Comparison of ENCODE assay signal across 19 cellular contexts in genomic region chr21:44593598-44594405, GRCh38. TPM values are rescaled to one million over a fixed set of nuclear protein-coding genes. Genes with fewer than 3 reads are reported as not detected.
DNase-seq lines count a peak whose midpoint lies in the region; ATAC-seq and TF ChIP-seq lines count a peak whose summit lies in the region.
"Had no signal": no experiment of that assay in that cellular context is flagged by ENCODE, and none has a peak within 500 bp of the region (broad histone marks: within the 10 kb centered on the region; RNA-seq: fewer than 3 reads in every experiment).

No MANE protein-coding gene starts in this region.

- TF ChIP-seq CTCF in WTC11 (IDR thresholded peaks at IDR 0.05) (no peak), stomach (IDR thresholded peaks at IDR 0.05) (no peak)

- H3K56ac ChIP-seq in mesendoderm (ENCODE audit: low read length): peak overlapping the region; percentile 49

- H3K27ac ChIP-seq in HUES6 (ENCODE audit: low read depth, low read length) (no peak overlapping the region), mesendoderm (ENCODE audit: low read depth, low read length) (no peak overlapping the region), stomach (no peak overlapping the region)
- H3K27ac ChIP-seq: 22Rv1, skin epidermis, thyroid gland had no signal

- no peak overlapping the region for H2BK5ac ChIP-seq in mesendoderm (ENCODE audit: low read length)

- POLR2A ChIA-PET in WTC11 (lab: Charles Lee): interaction anchor here (0.8 kb wide), 1 partner anchor 41 kb away, joined by 4 read pairs; no protein-coding TSS in a partner anchor

- H3K27ac Mint-ChIP-seq in WTC11: peak overlapping the region; percentile 6
- H3K27ac Mint-ChIP-seq: natural killer cell had no signal

- CTCF ChIA-PET in WTC11 (lab: Charles Lee): no interaction called here

- peaks cover 41% of the 10 kb centered on the region for H3K4me1 Mint-ChIP-seq in WTC11

- ATAC-seq in WTC11: peak; percentile 31
- no peak for ATAC-seq in GM19452 (IDR thresholded peaks at IDR 0.05; ENCODE audit: unreplicated experiment)
- ATAC-seq: natural killer cell had no signal

- DNase-seq in DMS 273 (lab: John Stamatoyannopoulos, UW; ENCODE audit: unreplicated experiment): peak; percentile 37
- no peak for DNase-seq in DMS 273 treated with DMSO at 0.1 percent for 48 hours (lab: John Stamatoyannopoulos, UW)
- DNase-seq in WTC11 (ENCODE audit: low spot score): no peak
- DNase-seq in mesendoderm: peak; percentile 22
- DNase-seq in mucosa of gallbladder (ENCODE audit: low spot score): no peak
- no peak for DNase-seq in stomach
- DNase-seq: activated CD4-positive, alpha-beta T cell treated with anti-CD3 and anti-CD28 coated beads, Interleukin-2, amount 50 U/mL, for 4 hours; activated naive CD4-positive, alpha-beta T cell treated with anti-CD3 and anti-CD28 coated beads, Interleukin-2, amount 50 U/mL, for 16 hours; COR-L47; cortex of kidney; natural killer cell; NCI-H1694; thyroid gland had no signal

- no peaks in the 10 kb centered on the region for H3K36me3 Mint-ChIP-seq in WTC11
- H3K36me3 Mint-ChIP-seq: natural killer cell had no signal

- H3K9me3 Mint-ChIP-seq in WTC11: 0 out of 2 replicates have a peak, but pooled peaks cover 3% of the 10 kb centered on the region

- no peak for TF ChIP-seq POLR2A in stomach (IDR thresholded peaks at IDR 0.05)

- no peak overlapping the region for H3K4me3 ChIP-seq in HUES6 (ENCODE audit: low read depth, low read length)
- no peak overlapping the region for H3K4me3 ChIP-seq in mesendoderm (ENCODE audit: low read length)
- no peak overlapping the region for H3K4me3 ChIP-seq in stomach
- H3K4me3 ChIP-seq: skin epidermis, thyroid gland had no signal

- H3K9ac ChIP-seq in HUES6 (ENCODE audit: low read length) (peak overlapping the region; percentile 12), mesendoderm (ENCODE audit: low read length) (no peak overlapping the region)

- H3K27me3 Mint-ChIP-seq in WTC11 (ENCODE audit: low read depth): no peaks in the 10 kb centered on the region; the same call in 1 of the 2 replicates

- H3K36me3 ChIP-seq in HUES6 (ENCODE audit: control insufficient read depth, insufficient read depth, low read length): no peaks in the 10 kb centered on the region
- H3K36me3 ChIP-seq in mesendoderm (ENCODE audit: control insufficient read depth, insufficient read depth, low read length): no peaks in the 10 kb centered on the region
- H3K36me3 ChIP-seq in stomach: no peaks in the 10 kb centered on the region
- H3K36me3 ChIP-seq: thyroid gland had no signal

- no peak for TF ChIP-seq EP300 in stomach (IDR thresholded peaks at IDR 0.05)

- H3K9me3 ChIP-seq in HUES6 (ENCODE audit: control insufficient read depth, insufficient read depth, low read depth, low read length): no peaks in the 10 kb centered on the region
- H3K9me3 ChIP-seq in stomach: peaks cover 0 to 11% (median 1%) of the 10 kb centered on the region in 4 donors
- H3K9me3 ChIP-seq: thyroid gland had no signal

- H3K27me3 ChIP-seq in HUES6 (ENCODE audit: control insufficient read depth, insufficient read depth, low read length): no peaks in the 10 kb centered on the region
- H3K27me3 ChIP-seq in mesendoderm (ENCODE audit: insufficient read depth, low read length, poor library complexity): no peaks in the 10 kb centered on the region
- H3K27me3 ChIP-seq in stomach: peaks cover 0 to 52% (median 3%) of the 10 kb centered on the region in 3 donors
- H3K27me3 ChIP-seq: thyroid gland had no signal

- no peak overlapping the region for H2AK5ac ChIP-seq in mesendoderm (ENCODE audit: low read length)

- H3K79me1 ChIP-seq in mesendoderm (ENCODE audit: low read length): no peaks in the 10 kb centered on the region

- WGBS in mesendoderm (ENCODE audit: extremely low coverage, insufficient coverage, low lambda C conversion rate): no CpG with 5 or more reads among the region's 20 CpGs
- 33 to 55% (median 38%) methylated on average over 20 of the region's 20 CpGs for WGBS in stomach, 5 donors

- no peak overlapping the region for H2BK120ac ChIP-seq in mesendoderm (ENCODE audit: low read depth, low read length)

- no peak overlapping the region for H4K8ac ChIP-seq in mesendoderm (ENCODE audit: low read depth, low read length)

- peak overlapping the region; percentile 31 for H3K18ac ChIP-seq in mesendoderm (ENCODE audit: low read length)

- H3K4ac ChIP-seq in mesendoderm (ENCODE audit: low read depth, low read length): no peak overlapping the region

- H2BK15ac ChIP-seq in mesendoderm (replicated peaks; ENCODE audit: low read depth): no peak overlapping the region

- no peak overlapping the region for H4K5ac ChIP-seq in mesendoderm (ENCODE audit: low read length)

- H3K79me2 ChIP-seq in mesendoderm (ENCODE audit: control insufficient read depth, insufficient read depth, low read length): no peaks in the 10 kb centered on the region

- H3K23ac ChIP-seq in mesendoderm (ENCODE audit: low read length): no peak overlapping the region

- H3K4me2 ChIP-seq in mesendoderm (ENCODE audit: low read length): no peak overlapping the region

- intact Hi-C loops in stomach (cut with DNase I; ENCODE audit: low total_unique reads): no loop called here

- no peak overlapping the region for H3K4me3 Mint-ChIP-seq in WTC11
- H3K4me3 Mint-ChIP-seq: natural killer cell had no signal

- peaks cover 37% of the 10 kb centered on the region for H3K4me1 ChIP-seq in HUES6 (ENCODE audit: control insufficient read depth, insufficient read depth, low read length)
- H3K4me1 ChIP-seq in mesendoderm (ENCODE audit: control insufficient read depth, low read depth, low read length): peaks cover 4% of the 10 kb centered on the region
- H3K4me1 ChIP-seq in stomach: no peaks in the 10 kb centered on the region
- H3K4me1 ChIP-seq: thyroid gland had no signal

TF ChIP-seq in WTC11, 78 proteins besides CTCF, POLR2A, EP300 and RAD21:
- TF ChIP-seq KAT7 (CRISPR knock-in tag; IDR thresholded peaks at IDR 0.05; ENCODE audit: borderline replicate concordance) (no peak), RORB (CRISPR knock-in tag; IDR thresholded peaks at IDR 0.05) (no peak), AFF4 (CRISPR knock-in tag; IDR thresholded peaks at IDR 0.05; ENCODE audit: borderline replicate concordance) (no peak), ZNF416 (CRISPR knock-in tag; IDR thresholded peaks at IDR 0.05) (no peak), ELF4 (CRISPR knock-in tag; IDR thresholded peaks at IDR 0.05; ENCODE audit: low read depth) (no peak), NFATC4 (CRISPR knock-in tag; IDR thresholded peaks at IDR 0.05) (no peak)

RNA-seq across cellular contexts. Expression of gene KRTAP10-6, which starts 1.5 kb away (rescaled TPM):
- 0.17 TPM in 1 of 3 replicates, not detected in the others for total RNA-seq in WTC11 (2021)
- 0.04 TPM for polyA plus RNA-seq in mesendoderm (2013, experiment 1 of 2)
- not detected for polyA plus RNA-seq in mesendoderm (2013, experiment 2 of 2)
- total RNA-seq in mucosa of gallbladder: not detected
- not detected for total RNA-seq in stomach
- polyA plus RNA-seq in stomach: not detected
- total RNA-seq: H7, HT-29, natural killer cell, thyroid gland had no signal

RNA-seq across cellular contexts. Expression of gene KRTAP10-7, which starts 6.6 kb away (rescaled TPM):
- total RNA-seq in WTC11 (2021) (not detected in 3 replicates), mucosa of gallbladder (not detected), stomach (not detected)
- polyA plus RNA-seq in mesendoderm (2013, experiment 1 of 2): not detected
- not detected for polyA plus RNA-seq in mesendoderm (2013, experiment 2 of 2)
- not detected for polyA plus RNA-seq in stomach
- total RNA-seq: H7, HT-29, natural killer cell, thyroid gland had no signal

RNA-seq across cellular contexts. Expression of gene KRTAP10-5, which starts 13.4 kb away (rescaled TPM):
- not detected in 3 replicates for total RNA-seq in WTC11 (2021)
- not detected for polyA plus RNA-seq in mesendoderm (2013, experiment 1 of 2)
- not detected for polyA plus RNA-seq in mesendoderm (2013, experiment 2 of 2)
- total RNA-seq in mucosa of gallbladder: not detected
- total RNA-seq in stomach: not detected
- under 1 TPM in 1 of 3 donors, not detected in 2; 0.10 TPM for polyA plus RNA-seq in stomach
- total RNA-seq: H7, HT-29, natural killer cell had no signal

RNA-seq across cellular contexts. Expression of gene KRTAP10-8, which starts 18.1 kb away (rescaled TPM):
- not detected in 3 replicates for total RNA-seq in WTC11 (2021)
- polyA plus RNA-seq in mesendoderm (2013, experiment 1 of 2): not detected
- not detected for polyA plus RNA-seq in mesendoderm (2013, experiment 2 of 2)
- not detected for total RNA-seq in mucosa of gallbladder
- not detected for total RNA-seq in stomach
- polyA plus RNA-seq in stomach: not detected
- total RNA-seq: H7, HT-29, natural killer cell, thyroid gland had no signal

RNA-seq across cellular contexts. Expression of gene KRTAP10-4, which starts 20.3 kb away (rescaled TPM):
- total RNA-seq in WTC11 (2021) (not detected in 3 replicates), mucosa of gallbladder (not detected), stomach (not detected)
- not detected for polyA plus RNA-seq in mesendoderm (2013, experiment 1 of 2)
- 0.03 TPM for polyA plus RNA-seq in mesendoderm (2013, experiment 2 of 2)
- polyA plus RNA-seq in stomach: not detected
- total RNA-seq: H7, HT-29, natural killer cell, thyroid gland had no signal

Comparison
In these comparisons a context has a peak if more than half of its experiments do, and no peak if none do; other contexts are left out.
1. DNase-seq: peak in DMS 273 (single experiment) and mesendoderm (single experiment); none in DMS 273 treated with DMSO at 0.1 percent for 48 hours (single experiment), WTC11 (single experiment), mucosa of gallbladder (single experiment) and stomach (single experiment).